Comparison of ENCODE assay signal across 7 cellular contexts in the genomic region with DNA sequence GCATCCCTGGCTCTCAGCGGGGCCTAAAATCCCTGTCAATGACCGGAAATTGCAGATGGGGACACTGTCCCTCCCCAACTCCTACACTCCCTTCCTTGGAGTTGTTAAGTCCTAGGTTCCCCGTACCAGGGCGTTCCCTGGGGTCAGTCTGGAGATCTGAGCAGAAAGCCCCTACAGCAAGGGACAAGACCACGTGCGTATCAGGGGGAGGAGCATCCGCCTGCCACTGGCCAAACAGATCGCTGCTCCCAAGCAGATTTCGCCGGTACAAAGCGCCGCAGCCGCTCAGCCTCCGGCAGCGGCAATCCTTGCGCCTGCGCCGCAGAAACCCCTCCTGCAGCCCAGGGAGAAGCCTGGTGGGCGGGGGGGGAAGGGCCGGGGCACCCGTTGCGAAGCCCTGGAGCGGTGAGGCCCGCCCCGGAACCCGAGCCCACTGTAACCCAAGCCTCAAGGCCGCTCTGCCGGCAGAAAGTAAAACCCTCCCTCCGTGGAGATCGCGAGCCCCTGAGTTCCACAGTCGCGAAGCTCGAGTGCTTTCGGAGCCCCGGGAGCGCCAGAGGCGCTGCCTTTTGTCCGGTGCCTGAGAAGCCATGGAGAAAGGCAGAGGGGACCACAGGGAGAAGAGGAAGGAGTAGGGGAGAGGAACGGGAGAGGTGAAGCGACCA. TPM values are rescaled to one million over a fixed set of nuclear protein-coding genes. Genes with fewer than 3 reads are reported as not detected.
A peak's percentile ranks its signal among the peaks of the same experiment; 100 is the strongest.
DNase-seq lines count a peak whose midpoint lies in the region; ATAC-seq, FAIRE-seq and TF ChIP-seq lines count a peak whose summit lies in the region.

No MANE protein-coding gene starts in this region.

- H3K9me3 ChIP-seq in smooth muscle cell (replicated peaks; ENCODE audit: low read depth) (no peaks in the 10 kb centered on the region), HepG2 (ENCODE audit: low read length) (no peaks in the 10 kb centered on the region)

- POLR2A ChIA-PET in HepG2 (lab: Yijun Ruan, JAX): no interaction called here

- H3K4me3 ChIP-seq in smooth muscle cell: peak overlapping the region; percentile 32
- no peak overlapping the region for H3K4me3 ChIP-seq in HepG2 (replicated peaks in 1 of 3; ENCODE audit: insufficient read depth in 1 of 3, low read depth in 2 of 3, low read length in 3 of 3)

- H4K20me1 ChIP-seq in smooth muscle cell (ENCODE audit: low read depth) (peaks cover 13% of the 10 kb centered on the region), HepG2 (ENCODE audit: insufficient read depth, low read length) (peaks cover 4% of the 10 kb centered on the region; the same call in 1 of the 2 replicates)

- 2% methylated on average over 31 of the region's 41 CpGs for WGBS in smooth muscle cell (ENCODE audit: low lambda C conversion rate)
- WGBS in HepG2 (ENCODE audit: low lambda C conversion rate): 34% methylated on average over 30 of the region's 41 CpGs

- CTCF ChIA-PET in HepG2 (lab: Yijun Ruan, JAX; ENCODE audit: low intra/inter-chr PET ratio, low total read pairs): no interaction called here

- H3K4me2 ChIP-seq in smooth muscle cell: peak overlapping the region; percentile 84
- no peak overlapping the region for H3K4me2 ChIP-seq in HepG2 (ENCODE audit: low read depth, low read length)

- no TSS peak for BruUV-seq in HepG2 (replicated peaks; lab: Mats Ljungman, UMichigan)

- TF ChIP-seq RAD21 in HepG2 (CRISPR knock-in tag; IDR thresholded peaks at IDR 0.05): no peak

- TF ChIP-seq EP300 in HepG2 (IDR thresholded peaks at IDR 0.05; ENCODE audit: low read depth in 2 of 2, low read length in 2 of 2) (no peak), HepG2 (CRISPR knock-in tag; IDR thresholded peaks at IDR 0.05; ENCODE audit: borderline replicate concordance) (no peak)

- FAIRE-seq in HepG2 (lab: Jason Lieb, UNC): no peak

- no peak overlapping the region for H3K27ac ChIP-seq in smooth muscle cell (ENCODE audit: low read depth)
- no peak overlapping the region for H3K27ac ChIP-seq in HepG2 (ENCODE audit: extremely low read length, insufficient read depth, low read length)

- peak; percentile 15 for ATAC-seq in left ventricle myocardium superior
- ATAC-seq in HG03039 (IDR thresholded peaks at IDR 0.05; ENCODE audit: unreplicated experiment): no peak
- ATAC-seq in GM18511 (IDR thresholded peaks at IDR 0.05; ENCODE audit: unreplicated experiment): no peak
- ATAC-seq in HepG2: no peak

- H3K9ac ChIP-seq in smooth muscle cell (ENCODE audit: low read depth) (no peak overlapping the region), HepG2 (ENCODE audit: insufficient read depth, low read depth, low read length) (no peak overlapping the region)

- intact Hi-C loops in left ventricle myocardium superior (cut with micrococcal nuclease): no loop called here
- intact Hi-C loops in HepG2 (cut with micrococcal nuclease; ENCODE audit: unreplicated experiment): no loop called here

- TF ChIP-seq POLR2A in HepG2 (IDR thresholded peaks at IDR 0.05; ENCODE audit: insufficient read depth in 1 of 2, low read depth in 2 of 2, low read length in 2 of 2): no peak

- H2AFZ ChIP-seq in smooth muscle cell (ENCODE audit: low read depth): no peak overlapping the region
- no peak overlapping the region for H2AFZ ChIP-seq in HepG2 (ENCODE audit: low read length)

- in situ Hi-C loops in HepG2 (cut with HindIII; ENCODE audit: extremely low pct_ligation_motif_present, low pct_unique_long_range_greater_than_20kb): no loop called here

- H3K4me1 ChIP-seq in smooth muscle cell (ENCODE audit: low read depth): peaks cover 6% of the 10 kb centered on the region
- H3K4me1 ChIP-seq in HepG2 (ENCODE audit: insufficient read depth, low read length): no peaks in the 10 kb centered on the region

- H3K79me2 ChIP-seq in smooth muscle cell (ENCODE audit: low read depth): no peaks in the 10 kb centered on the region
- no peaks in the 10 kb centered on the region for H3K79me2 ChIP-seq in HepG2 (ENCODE audit: insufficient read depth, low read length)

- no peaks in the 10 kb centered on the region for H3K36me3 ChIP-seq in smooth muscle cell (ENCODE audit: low read depth)
- H3K36me3 ChIP-seq in HepG2 (replicated peaks in 1 of 2; ENCODE audit: control insufficient read depth in 1 of 2, insufficient read depth in 2 of 2, low read length in 2 of 2): no peaks in the 10 kb centered on the region

- H3F3A ChIP-seq in smooth muscle cell (ENCODE audit: low read depth): no peaks in the 10 kb centered on the region

- peak; percentile 15 for DNase-seq in LHCN-M2 (ENCODE audit: low read depth)
- peak; percentile 92 for DNase-seq in NCI-H526 treated with DMSO at 0.1 percent for 48 hours (lab: John Stamatoyannopoulos, UW)
- DNase-seq in left ventricle myocardium superior: peak; percentile 39
- no peak for DNase-seq in smooth muscle cell (lab: John Stamatoyannopoulos, UW; ENCODE audit: unreplicated experiment)
- no peak for DNase-seq in HepG2 (ENCODE audit: low spot score)

- H3K27me3 ChIP-seq in smooth muscle cell (ENCODE audit: low read depth): peaks cover 77% of the 10 kb centered on the region
- H3K27me3 ChIP-seq in HepG2 (ENCODE audit: control insufficient read depth in 1 of 2, insufficient read depth in 2 of 2, low read length in 2 of 2): peaks cover 5 to 22% of the 10 kb centered on the region in 2 experiments; a peak in 4 of 5 replicates

- TF ChIP-seq CTCF in smooth muscle cell (IDR thresholded peaks at IDR 0.05; ENCODE audit: borderline replicate concordance, insufficient read depth, poor library complexity, severe bottlenecking) (no peak), HepG2 (CRISPR knock-in tag; IDR thresholded peaks at IDR 0.05) (no peak)

TF ChIP-seq in HepG2, 621 proteins besides CTCF, POLR2A, EP300 and RAD21:
- TF ChIP-seq HOXA3 (CRISPR knock-in tag; IDR thresholded peaks at IDR 0.05): no peak
- no peak for TF ChIP-seq NR2C2 (CRISPR knock-in tag; IDR thresholded peaks at IDR 0.05; ENCODE audit: borderline replicate concordance)
- TF ChIP-seq, protein P1, sequence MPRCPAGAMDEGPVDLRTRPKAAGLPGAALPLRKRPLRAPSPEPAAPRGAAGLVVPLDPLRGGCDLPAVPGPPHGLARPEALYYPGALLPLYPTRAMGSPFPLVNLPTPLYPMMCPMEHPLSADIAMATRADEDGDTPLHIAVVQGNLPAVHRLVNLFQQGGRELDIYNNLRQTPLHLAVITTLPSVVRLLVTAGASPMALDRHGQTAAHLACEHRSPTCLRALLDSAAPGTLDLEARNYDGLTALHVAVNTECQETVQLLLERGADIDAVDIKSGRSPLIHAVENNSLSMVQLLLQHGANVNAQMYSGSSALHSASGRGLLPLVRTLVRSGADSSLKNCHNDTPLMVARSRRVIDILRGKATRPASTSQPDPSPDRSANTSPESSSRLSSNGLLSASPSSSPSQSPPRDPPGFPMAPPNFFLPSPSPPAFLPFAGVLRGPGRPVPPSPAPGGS (CRISPR knock-in tag; IDR thresholded peaks at IDR 0.05): no peak
- TF ChIP-seq, protein P2, sequence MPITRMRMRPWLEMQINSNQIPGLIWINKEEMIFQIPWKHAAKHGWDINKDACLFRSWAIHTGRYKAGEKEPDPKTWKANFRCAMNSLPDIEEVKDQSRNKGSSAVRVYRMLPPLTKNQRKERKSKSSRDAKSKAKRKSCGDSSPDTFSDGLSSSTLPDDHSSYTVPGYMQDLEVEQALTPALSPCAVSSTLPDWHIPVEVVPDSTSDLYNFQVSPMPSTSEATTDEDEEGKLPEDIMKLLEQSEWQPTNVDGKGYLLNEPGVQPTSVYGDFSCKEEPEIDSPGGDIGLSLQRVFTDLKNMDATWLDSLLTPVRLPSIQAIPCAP (CRISPR knock-in tag; IDR thresholded peaks at IDR 0.05; ENCODE audit: low read depth): no peak
- TF ChIP-seq KDM1A (CRISPR knock-in tag; IDR thresholded peaks at IDR 0.05): no peak
- TF ChIP-seq SPEN (CRISPR knock-in tag; IDR thresholded peaks at IDR 0.05; ENCODE audit: low read depth): no peak

RNA-seq across cellular contexts. Expression of a gene that starts 2.7 kb away (rescaled TPM):
- total RNA-seq in LHCN-M2 (2014; rRNA removed) (5.7 and 7.3 TPM in 2 replicates), left ventricle myocardium superior (1.3 TPM), smooth muscle cell (12.5 and 20.4 TPM in 2 replicates), HepG2 (2016; rRNA removed; fragmentation: Illumina TruSeq; extraction: Trizol) (not detected in 2 replicates)
- polyA plus RNA-seq in LHCN-M2 (2012): 18.6 TPM
- polyA plus RNA-seq in smooth muscle cell (18.6 and 19.4 TPM in 2 replicates), HepG2 (2011; rRNA removed) (not detected in 2 replicates)
- not detected in 2 replicates for total RNA-seq in HepG2 (2016; cell fraction: cytosol; rRNA removed; fragmentation: Illumina TruSeq; extraction: Trizol; ENCODE audit: low read depth)
- not detected in 2 replicates for total RNA-seq in HepG2 (2016; cell fraction: insoluble cytoplasmic fraction; rRNA removed; fragmentation: Illumina TruSeq; extraction: Trizol)
- not detected in 2 replicates for total RNA-seq in HepG2 (2016; cell fraction: membrane; rRNA removed; fragmentation: Illumina TruSeq; extraction: Trizol)
- total RNA-seq in HepG2 (2016; cell fraction: nucleus; rRNA removed; fragmentation: Illumina TruSeq; extraction: Trizol): not detected in 2 replicates
- not detected in 2 replicates for polyA plus RNA-seq in HepG2 (2011; cell fraction: cytosol; rRNA removed)
- polyA plus RNA-seq in HepG2 (2011; cell fraction: nucleus; rRNA removed): not detected in 2 replicates
- 1.7 and 1.9 TPM in 2 replicates for polyA plus RNA-seq in HepG2 (2012)
- polyA plus RNA-seq in HepG2 (2016; cell fraction: cytosol; fragmentation: Illumina TruSeq; extraction: Trizol; ENCODE audit: low read depth): not detected in 2 replicates
- polyA plus RNA-seq in HepG2 (2016; cell fraction: insoluble cytoplasmic fraction; fragmentation: Illumina TruSeq; extraction: Trizol; ENCODE audit: low read depth): not detected in 2 replicates
- polyA plus RNA-seq in HepG2 (2016; cell fraction: membrane; fragmentation: Illumina TruSeq; extraction: Trizol; ENCODE audit: low read depth): not detected in 2 replicates
- not detected in 2 replicates for polyA plus RNA-seq in HepG2 (2016; cell fraction: nucleus; fragmentation: Illumina TruSeq; extraction: Trizol; ENCODE audit: insufficient read depth, low read depth)
- not detected in 2 replicates for polyA minus RNA-seq in HepG2 (2011; rRNA and poly(A)+ RNA removed; ENCODE audit: low replicate concordance)
- not detected in 2 replicates for polyA minus RNA-seq in HepG2 (2011; cell fraction: cytosol; rRNA and poly(A)+ RNA removed)
- not detected in 2 replicates for polyA minus RNA-seq in HepG2 (2011; cell fraction: nucleus; rRNA and poly(A)+ RNA removed)

Comparison
In these comparisons a context has a peak if more than half of its experiments do, and no peak if none do; other contexts are left out.
1. DNase-seq: peak in LHCN-M2 (single experiment), NCI-H526 treated with DMSO at 0.1 percent for 48 hours (single experiment) and left ventricle myocardium superior (single experiment); none in smooth muscle cell (single experiment) and HepG2 (single experiment).